Comparison of ENCODE assay signal across 25 cellular contexts in the genomic region with DNA sequence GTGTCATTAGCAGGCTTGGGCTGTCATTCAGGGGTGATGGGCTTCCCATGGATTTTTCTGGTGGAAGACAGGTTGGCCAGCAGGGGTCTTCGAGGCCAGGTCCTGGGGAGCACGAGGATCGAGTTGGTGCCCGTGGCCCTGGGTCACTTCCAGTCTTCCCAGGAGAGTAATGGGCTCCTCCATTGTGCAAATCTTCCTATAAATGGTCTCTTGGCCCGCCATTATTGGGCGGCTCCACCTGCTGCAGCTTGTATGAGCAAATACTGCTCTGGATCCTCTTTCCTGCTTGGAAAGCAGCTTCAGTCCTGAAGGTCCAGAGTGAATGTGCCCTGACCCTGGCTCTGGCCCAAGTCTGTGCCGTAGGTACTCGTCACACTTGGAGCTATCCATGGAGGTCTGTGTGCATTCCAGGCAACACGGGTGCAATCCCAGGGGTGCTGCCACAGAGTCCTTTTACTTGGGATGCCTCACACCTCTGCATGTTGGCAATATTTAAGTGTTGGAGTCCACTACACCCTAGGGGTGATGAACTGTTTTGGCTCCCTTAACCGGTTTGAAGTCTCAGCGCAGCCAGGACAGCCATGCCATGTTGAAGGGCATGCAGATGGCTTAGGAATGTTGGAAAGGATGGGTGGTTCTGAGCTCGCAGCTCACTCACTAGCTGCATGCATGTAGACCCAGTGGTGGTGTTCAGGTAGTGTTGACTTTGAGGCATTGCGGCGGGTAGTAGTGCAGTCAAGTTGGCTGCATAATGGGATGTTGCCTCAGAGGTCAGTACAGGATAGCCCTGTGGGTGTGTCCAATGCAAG.
DNase-seq lines count a peak whose midpoint lies in the region; ATAC-seq, FAIRE-seq and TF ChIP-seq lines count a peak whose summit lies in the region.
"Had no signal": no experiment of that assay in that cellular context is flagged by ENCODE, and none has a peak within 500 bp of the region (broad histone marks: within the 10 kb centered on the region; RNA-seq: fewer than 3 reads in every experiment).

No MANE protein-coding gene starts in this region.

- H3K9me3 Mint-ChIP-seq in activated T-helper 2 cell treated with anti-CD3 and anti-CD28 coated beads, Interferon-gamma antibody, Interleukin-2, Interleukin-4, amounts not matched to agents 10 μg/mL and 5 μg/mL and 100 μg/mL, durations not matched to agents 14 hours and 24 hours and 36 hours: peaks cover 97% of the 10 kb centered on the region

- no peak for TF ChIP-seq CTCF in right atrium auricular region (IDR thresholded peaks at IDR 0.05)
- no peak for TF ChIP-seq CTCF in kidney (IDR thresholded peaks at IDR 0.05; ENCODE audit: borderline replicate concordance, extremely low read depth, insufficient read depth)

- intact Hi-C loops in Right ventricle myocardium inferior (cut with DNase I) (no loop called here), kidney (cut with DNase I) (no loop called here), sciatic nerve (cut with DNase I) (no loop called here)
- intact Hi-C loops in activated T-helper 2 cell treated with anti-CD3 and anti-CD28 coated beads, Interferon-gamma antibody, Interleukin-2, Interleukin-4, amounts not matched to agents 10 μg/mL and 5 μg/mL and 100 μg/mL, durations not matched to agents 14 hours and 24 hours and 36 hours (cut with micrococcal nuclease): no loop called here

- peaks cover 98% of the 10 kb centered on the region for H3K36me3 ChIP-seq in right atrium auricular region
- H3K36me3 ChIP-seq in kidney (ENCODE audit: control insufficient read depth in 1 of 2, insufficient read depth in 2 of 2, low read length in 2 of 2): peaks cover 62 to 91% of the 10 kb centered on the region in 2 donors

- ATAC-seq in Right ventricle myocardium inferior (no peak), sciatic nerve (no peak), HG03571 (IDR thresholded peaks at IDR 0.05; ENCODE audit: unreplicated experiment) (no peak)
- ATAC-seq: activated CD4-positive, alpha-beta T cell treated with anti-CD3 and anti-CD28 coated beads for 36 hours; heart left ventricle; left colon; naive thymus-derived CD4-positive, alpha-beta T cell; stimulated activated naive CD8-positive, alpha-beta T cell treated with anti-CD3 and anti-CD28 coated beads, Interleukin-15, amount 100 ng/mL, for 72 hours had no signal

- H3K9me3 ChIP-seq in right atrium auricular region: peaks cover 67 to 100% of the 10 kb centered on the region in 2 donors
- peaks cover 74 to 97% of the 10 kb centered on the region in 2 donors for H3K9me3 ChIP-seq in kidney (ENCODE audit: control insufficient read depth in 1 of 2, low read length in 2 of 2)

- H3K27ac Mint-ChIP-seq in activated T-helper 2 cell treated with anti-CD3 and anti-CD28 coated beads, Interferon-gamma antibody, Interleukin-2, Interleukin-4, amounts not matched to agents 10 μg/mL and 5 μg/mL and 100 μg/mL, durations not matched to agents 14 hours and 24 hours and 36 hours: no peak overlapping the region
- H3K27ac Mint-ChIP-seq: activated CD4-positive, alpha-beta T cell treated with anti-CD3 and anti-CD28 coated beads for 36 hours; activated naive CD4-positive, alpha-beta T cell treated with anti-CD3 and anti-CD28 coated beads, Interleukin-2, amount 50 U/mL, for 24 hours; stimulated activated naive CD8-positive, alpha-beta T cell treated with anti-CD3 and anti-CD28 coated beads, Interleukin-15, amount 100 ng/mL, for 72 hours had no signal

- H3K36me3 Mint-ChIP-seq in activated T-helper 2 cell treated with anti-CD3 and anti-CD28 coated beads, Interferon-gamma antibody, Interleukin-2, Interleukin-4, amounts not matched to agents 10 μg/mL and 5 μg/mL and 100 μg/mL, durations not matched to agents 14 hours and 24 hours and 36 hours (ENCODE audit: low read depth): peaks cover 78% of the 10 kb centered on the region

- H3K4me1 ChIP-seq in right atrium auricular region (no peaks in the 10 kb centered on the region), kidney (ENCODE audit: control insufficient read depth in 1 of 2, insufficient read depth in 1 of 2, low read depth in 1 of 2, low read length in 2 of 2) (no peaks in the 10 kb centered on the region)
- H3K4me1 ChIP-seq: ascending aorta, BE2C, heart left ventricle, transverse colon had no signal

- H3K4me3 ChIP-seq in right atrium auricular region (no peak overlapping the region), kidney (ENCODE audit: low read length in 2 of 2) (peak overlapping the region; percentile 6 to 23)
- H3K4me3 ChIP-seq: heart left ventricle, transverse colon had no signal

- H3K27me3 Mint-ChIP-seq in activated T-helper 2 cell treated with anti-CD3 and anti-CD28 coated beads, Interferon-gamma antibody, Interleukin-2, Interleukin-4, amounts not matched to agents 10 μg/mL and 5 μg/mL and 100 μg/mL, durations not matched to agents 14 hours and 24 hours and 36 hours (ENCODE audit: low read depth): no peaks in the 10 kb centered on the region
- H3K27me3 Mint-ChIP-seq: activated CD4-positive, alpha-beta T cell treated with anti-CD3 and anti-CD28 coated beads for 36 hours; activated naive CD4-positive, alpha-beta T cell treated with anti-CD3 and anti-CD28 coated beads, Interleukin-2, amount 50 U/mL, for 24 hours; IgD-negative memory B cell; naive thymus-derived CD4-positive, alpha-beta T cell; stimulated activated naive CD8-positive, alpha-beta T cell treated with anti-CD3 and anti-CD28 coated beads, Interleukin-15, amount 100 ng/mL, for 72 hours had no signal

- no peak overlapping the region for H3K9ac ChIP-seq in kidney (ENCODE audit: low read length in 2 of 2)

- no peaks in the 10 kb centered on the region for H3K4me1 Mint-ChIP-seq in activated T-helper 2 cell treated with anti-CD3 and anti-CD28 coated beads, Interferon-gamma antibody, Interleukin-2, Interleukin-4, amounts not matched to agents 10 μg/mL and 5 μg/mL and 100 μg/mL, durations not matched to agents 14 hours and 24 hours and 36 hours (ENCODE audit: low read depth)
- H3K4me1 Mint-ChIP-seq: activated CD4-positive, alpha-beta T cell treated with anti-CD3 and anti-CD28 coated beads for 36 hours; activated naive CD4-positive, alpha-beta T cell treated with anti-CD3 and anti-CD28 coated beads, Interleukin-2, amount 50 U/mL, for 24 hours; naive thymus-derived CD4-positive, alpha-beta T cell; stimulated activated naive CD8-positive, alpha-beta T cell treated with anti-CD3 and anti-CD28 coated beads, Interleukin-15, amount 100 ng/mL, for 72 hours had no signal

- H3K27ac ChIP-seq in right atrium auricular region (no peak overlapping the region), kidney (ENCODE audit: low read depth in 2 of 2, low read length in 2 of 2) (no peak overlapping the region)
- H3K27ac ChIP-seq: ascending aorta, heart left ventricle, transverse colon had no signal

- no peak overlapping the region for H3K4me3 Mint-ChIP-seq in activated T-helper 2 cell treated with anti-CD3 and anti-CD28 coated beads, Interferon-gamma antibody, Interleukin-2, Interleukin-4, amounts not matched to agents 10 μg/mL and 5 μg/mL and 100 μg/mL, durations not matched to agents 14 hours and 24 hours and 36 hours (ENCODE audit: low read depth)
- H3K4me3 Mint-ChIP-seq: activated CD4-positive, alpha-beta T cell treated with anti-CD3 and anti-CD28 coated beads for 36 hours; activated naive CD4-positive, alpha-beta T cell treated with anti-CD3 and anti-CD28 coated beads, Interleukin-2, amount 50 U/mL, for 24 hours; stimulated activated naive CD8-positive, alpha-beta T cell treated with anti-CD3 and anti-CD28 coated beads, Interleukin-15, amount 100 ng/mL, for 72 hours had no signal

- DNase-seq in right atrium auricular region (ENCODE audit: low spot score): peak; percentile 28
- DNase-seq in Right ventricle myocardium inferior (ENCODE audit: missing footprints): no peak
- peak; percentile 40 for DNase-seq in kidney
- DNase-seq in sciatic nerve (ENCODE audit: low spot score): peak; percentile 28
- DNase-seq in HK-2 (ENCODE audit: unreplicated experiment): no peak
- no peak for DNase-seq in activated CD4-positive, CD25-positive, alpha-beta regulatory T cell treated with anti-CD3 and anti-CD28 coated beads, Interleukin-2, amount 50 U/mL, for 72 hours
- DNase-seq in activated T-helper 2 cell treated with anti-CD3 and anti-CD28 coated beads, Interferon-gamma antibody, Interleukin-2, Interleukin-4, amounts not matched to agents 10 μg/mL and 5 μg/mL and 100 μg/mL, durations not matched to agents 14 hours and 24 hours and 36 hours (ENCODE audit: low spot score): no peak
- DNase-seq: activated CD4-positive, alpha-beta T cell treated with anti-CD3 and anti-CD28 coated beads for 36 hours; BE2C; caudate nucleus; dermis blood vessel endothelial cell; left colon; mesendoderm; NCI-H1105; NCI-H2029; NCI-H69; stimulated activated CD4-positive, alpha-beta T cell treated with anti-CD3 and anti-CD28 coated beads, Interleukin-15, amount 100 ng/mL, for 24 hours; stimulated activated naive CD8-positive, alpha-beta T cell treated with anti-CD3 and anti-CD28 coated beads, Interleukin-15, amount 100 ng/mL, for 72 hours; transverse colon had no signal

- no peaks in the 10 kb centered on the region for H3K27me3 ChIP-seq in right atrium auricular region
- H3K27me3 ChIP-seq: ascending aorta, BE2C, heart left ventricle, transverse colon had no signal

- no peak for FAIRE-seq in kidney (lab: Jason Lieb, UNC)

Comparison
In these comparisons a context has a peak if more than half of its experiments do, and no peak if none do; other contexts are left out.
1. DNase-seq: peak in right atrium auricular region (single experiment), kidney (single experiment) and sciatic nerve (single experiment); none in Right ventricle myocardium inferior (single experiment), HK-2 (single experiment), activated CD4-positive, CD25-positive, alpha-beta regulatory T cell treated with anti-CD3 and anti-CD28 coated beads, Interleukin-2, amount 50 U/mL, for 72 hours (single experiment) and activated T-helper 2 cell treated with anti-CD3 and anti-CD28 coated beads, Interferon-gamma antibody, Interleukin-2, Interleukin-4, amounts not matched to agents 10 μg/mL and 5 μg/mL and 100 μg/mL, durations not matched to agents 14 hours and 24 hours and 36 hours (single experiment).
2. H3K4me3 ChIP-seq: peak in kidney (2 of 2); none in right atrium auricular region (0 of 2).